ENCODE assay signal across 8 cellular contexts in the genomic region with DNA sequence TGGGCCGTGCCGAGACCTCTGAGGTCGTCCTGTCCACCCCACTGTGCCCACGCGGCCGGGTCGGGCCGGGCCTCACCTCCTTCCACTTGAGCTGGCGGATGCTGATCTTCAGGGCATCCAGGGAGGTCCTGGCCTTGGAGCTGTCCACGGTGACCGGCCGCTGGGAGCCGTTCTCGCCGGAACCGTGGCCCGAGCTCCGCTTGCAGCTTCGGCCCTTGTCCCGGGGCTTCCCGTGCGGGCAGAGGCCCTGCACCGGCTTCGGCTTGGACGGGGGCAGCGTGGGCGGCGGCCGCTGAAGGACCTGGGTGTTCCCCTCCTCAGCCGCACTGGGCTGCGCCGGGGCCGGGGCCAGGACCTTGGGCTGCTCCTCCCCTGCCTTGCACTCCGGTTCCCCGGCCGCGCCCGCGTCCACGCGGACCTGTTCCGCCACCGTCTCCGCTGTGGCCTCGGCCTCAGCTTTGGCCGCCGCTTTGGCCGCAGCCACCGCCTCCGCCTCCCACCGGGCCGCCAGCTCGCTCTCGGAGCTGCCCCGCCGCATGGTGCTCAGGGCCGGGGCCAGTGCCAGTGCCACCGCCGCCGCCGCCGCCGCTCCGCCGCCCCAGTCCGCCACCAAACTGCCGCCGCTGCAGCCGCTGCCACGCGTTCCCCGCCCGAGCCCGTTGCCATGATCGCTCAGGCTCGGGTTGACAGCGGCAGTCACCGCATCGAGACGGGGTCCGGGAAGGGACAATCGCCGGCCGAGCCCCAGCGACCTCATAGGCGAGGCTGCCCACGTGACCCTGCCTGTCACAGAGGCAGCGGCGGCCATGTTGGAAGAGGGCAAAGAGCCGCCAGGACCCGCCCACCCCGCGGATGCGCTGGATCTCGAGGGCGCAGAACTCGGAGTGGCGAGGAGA. TPM values are rescaled to one million over a fixed set of nuclear protein-coding genes. Genes with fewer than 3 reads are reported as not detected.
DNase-seq lines count a peak whose midpoint lies in the region; ATAC-seq lines count a peak whose summit lies in the region.

TSS of gene TTLL11 (minus strand) at position 698 of the 896 bp plus-strand sequence. CDS start at position 538, 160 bp downstream.

- no peaks in the 10 kb centered on the region for H3K36me3 ChIP-seq in esophagus (ENCODE audit: control insufficient read depth in 2 of 2, insufficient read depth in 2 of 2, low read length in 1 of 2)
- no peaks in the 10 kb centered on the region for H3K36me3 ChIP-seq in muscle layer of colon (ENCODE audit: insufficient read depth, low read length)

- peak; percentile 88 for DNase-seq in DMS153 (lab: John Stamatoyannopoulos, UW)
- DNase-seq in OCI-M1 (lab: John Stamatoyannopoulos, UW) = peak; percentile 96
- DNase-seq in activated T-cell treated with anti-CD3 and anti-CD28 coated beads, Interleukin-2, amount 50 U/mL, for 1 hour = peak; percentile 97
- DNase-seq in stimulated activated CD8-positive, alpha-beta memory T cell treated with anti-CD3 and anti-CD28 coated beads, Interleukin-7, amount 100 ng/mL, for 1 hour (ENCODE audit: low read depth in 2 of 2) = peak; percentile 92

- H3K4me1 ChIP-seq in esophagus (ENCODE audit: control insufficient read depth in 2 of 2, insufficient read depth in 2 of 2, low read length in 1 of 2) (peaks cover 3 to 9% of the 10 kb centered on the region in 2 donors), muscle layer of colon (ENCODE audit: insufficient read depth, low read length) (peaks cover 40% of the 10 kb centered on the region)

- no peaks in the 10 kb centered on the region for H3K36me3 Mint-ChIP-seq in IgD-negative memory B cell

- peak; percentile 84 for ATAC-seq in GM21576 (IDR thresholded peaks at IDR 0.05; ENCODE audit: unreplicated experiment)

- H3K27me3 ChIP-seq in esophagus (ENCODE audit: control insufficient read depth in 1 of 2, insufficient read depth in 2 of 2, low read length in 2 of 2) = no peaks in the 10 kb centered on the region
- H3K27me3 ChIP-seq in muscle layer of colon (ENCODE audit: control insufficient read depth in 1 of 2, insufficient read depth in 2 of 2, low read length in 2 of 2) = no peaks in the 10 kb centered on the region

- H3K4me3 ChIP-seq in esophagus (ENCODE audit: low read depth in 1 of 2, low read length in 2 of 2) (peak within 1 kb of the TSS; percentile 72 to 95), muscle layer of colon (ENCODE audit: low read depth in 1 of 2, low read length in 2 of 2) (peak within 1 kb of the TSS; percentile 63 to 92)

- H3K9ac ChIP-seq in muscle layer of colon (ENCODE audit: low read length) = peak within 1 kb of the TSS; percentile 51

- peaks cover 18 to 37% (median 32%) of the 10 kb centered on the region in 3 donors for H3K4me1 Mint-ChIP-seq in IgD-negative memory B cell

- H3K4me3 Mint-ChIP-seq in IgD-negative memory B cell = peak within 1 kb of the TSS; percentile 83 to 97 (median 94)

- WGBS in esophagus, 2 donors = 0% methylated on average over 75 to 98 of the region's 98 CpGs

- H3K27ac ChIP-seq in esophagus (ENCODE audit: low read depth in 2 of 2, low read length in 1 of 2) = peak within 1 kb of the TSS; percentile 72 to 73
- H3K27ac ChIP-seq in muscle layer of colon (ENCODE audit: low read depth, low read length) = peak within 1 kb of the TSS; percentile 90

- no peaks in the 10 kb centered on the region for H3K9me3 Mint-ChIP-seq in IgD-negative memory B cell

- H3K27me3 Mint-ChIP-seq in IgD-negative memory B cell = peaks cover 6% of the 10 kb centered on the region

- no peaks in the 10 kb centered on the region for H3K9me3 ChIP-seq in esophagus (ENCODE audit: control insufficient read depth in 2 of 2, insufficient read depth in 1 of 2, low read depth in 1 of 2, low read length in 1 of 2)
- H3K9me3 ChIP-seq in muscle layer of colon (ENCODE audit: low read length) = no peaks in the 10 kb centered on the region

- peak within 1 kb of the TSS; percentile 67 to 91 (median 76) for H3K27ac Mint-ChIP-seq in IgD-negative memory B cell

RNA-seq across cellular contexts. Expression of gene TTLL11, which starts in this region (rescaled TPM):
- polyA plus RNA-seq in IgD-negative memory B cell (6.0 TPM), esophagus (1 to 10 TPM; 2.3 to 4.5 TPM)

Comparison
In these comparisons a context has a peak if more than half of its experiments do, and no peak if none do; other contexts are left out.
1. Peak in every context shown above with its lines: DNase-seq, ATAC-seq, H3K4me3 ChIP-seq and H3K27ac ChIP-seq.